Comparison of ENCODE assay signal across 23 cellular contexts in the genomic region with DNA sequence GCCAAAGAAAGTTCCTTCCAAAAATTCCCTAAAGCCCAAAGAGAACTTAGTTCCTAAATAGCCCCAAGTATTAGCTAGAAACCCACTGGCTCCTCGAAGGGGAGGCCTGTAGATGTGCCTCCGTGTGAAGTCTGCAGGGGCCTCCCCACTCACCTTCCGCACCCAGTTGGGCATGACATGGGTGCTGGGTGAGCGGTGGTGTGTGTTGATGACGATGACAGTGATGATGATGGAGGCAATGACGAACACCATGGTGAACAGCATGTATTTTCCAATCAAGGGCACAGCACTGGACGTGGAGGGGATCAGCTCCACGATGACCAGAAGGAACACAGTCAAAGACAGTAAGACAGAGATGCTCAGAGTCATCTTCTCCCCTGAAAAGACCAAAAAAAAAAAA. TPM values are rescaled to one million over a fixed set of nuclear protein-coding genes. Genes with fewer than 3 reads are reported as not detected.
DNase-seq lines count a peak whose midpoint lies in the region; ATAC-seq lines count a peak whose summit lies in the region.
"Had no signal": no experiment of that assay in that cellular context is flagged by ENCODE, and none has a peak within 500 bp of the region (broad histone marks: within the 10 kb centered on the region; RNA-seq: fewer than 3 reads in every experiment).

No MANE protein-coding gene starts in this region.

- H3K36me3 Mint-ChIP-seq in activated T-helper 1 cell treated with anti-CD3 and anti-CD28 coated beads, Interleukin-12 subunit alpha, Interleukin-12 subunit beta, Interleukin-2, Interleukin-4 antibody, amounts not matched to agents 30 ng/mL and 10 ng/mL and 1 ng/mL, durations not matched to agents 14 hours and 24 hours and 36 hours (ENCODE audit: low read depth), result no peaks in the 10 kb centered on the region
- no peaks in the 10 kb centered on the region for H3K36me3 Mint-ChIP-seq in naive thymus-derived CD4-positive, alpha-beta T cell
- H3K36me3 Mint-ChIP-seq: activated naive CD8-positive, alpha-beta T cell treated with anti-CD3 and anti-CD28 coated beads, Interleukin-2, amount 10 ng/mL, durations not matched to agents 7 days and 5 days had no signal

- peaks cover 44% of the 10 kb centered on the region for H3K4me1 Mint-ChIP-seq in activated T-helper 1 cell treated with anti-CD3 and anti-CD28 coated beads, Interleukin-12 subunit alpha, Interleukin-12 subunit beta, Interleukin-2, Interleukin-4 antibody, amounts not matched to agents 30 ng/mL and 10 ng/mL and 1 ng/mL, durations not matched to agents 14 hours and 24 hours and 36 hours (ENCODE audit: low read depth)
- H3K4me1 Mint-ChIP-seq in naive thymus-derived CD4-positive, alpha-beta T cell, result peaks cover 7 to 31% (median 16%) of the 10 kb centered on the region in 7 donors

- no peak overlapping the region for H3K4me3 ChIP-seq in HUES48 (ENCODE audit: low read depth, low read length)
- no peak overlapping the region for H3K4me3 ChIP-seq in naive thymus-derived CD4-positive, alpha-beta T cell (ENCODE audit: low read length)
- H3K4me3 ChIP-seq: lower lobe of right lung had no signal

- no peak for ATAC-seq in naive thymus-derived CD4-positive, alpha-beta T cell
- ATAC-seq in GM19395 (IDR thresholded peaks at IDR 0.05; ENCODE audit: unreplicated experiment) (no peak), left ventricle myocardium superior (no peak)

- DNase-seq in activated CD4-positive, alpha-beta T cell treated with anti-CD3 and anti-CD28 coated beads, Interleukin-2, amount 50 U/mL, for 48 hours, result peak; percentile 7 to 13
- no peak for DNase-seq in activated CD4-positive, alpha-beta T cell treated with anti-CD3 and anti-CD28 coated beads, Interleukin-2, amount 50 U/mL, for 4 hours
- no peak for DNase-seq in activated T-helper 1 cell treated with anti-CD3 and anti-CD28 coated beads, Interleukin-12 subunit alpha, Interleukin-12 subunit beta, Interleukin-2, Interleukin-4 antibody, amounts not matched to agents 30 ng/mL and 10 ng/mL and 1 ng/mL, durations not matched to agents 14 hours and 24 hours and 36 hours (ENCODE audit: low spot score)
- DNase-seq in naive thymus-derived CD4-positive, alpha-beta T cell, result no peak
- DNase-seq in left ventricle myocardium superior, result no peak
- no peak for DNase-seq in NCI-H2171 treated with DMSO at 0.1 percent for 48 hours (lab: John Stamatoyannopoulos, UW)
- DNase-seq: activated CD8-positive, alpha-beta memory T cell treated with anti-CD3 and anti-CD28 coated beads, Interleukin-2, amount 10 ng/mL, durations not matched to agents 7 days and 5 days; activated naive CD8-positive, alpha-beta T cell treated with anti-CD3 and anti-CD28 coated beads, Interleukin-2, amount 10 ng/mL, durations not matched to agents 7 days and 5 days; central memory CD4-positive, alpha-beta T cell; dermis blood vessel endothelial cell; DMS53; GDM1; lower lobe of right lung; NCI-H1092; NCI-H1930; NCI-H2227 treated with DMSO at 0.1 percent for 48 hours; NCI-H82; Right ventricle myocardium superior had no signal

- intact Hi-C loops in activated T-helper 1 cell treated with anti-CD3 and anti-CD28 coated beads, Interleukin-12 subunit alpha, Interleukin-12 subunit beta, Interleukin-2, Interleukin-4 antibody, amounts not matched to agents 30 ng/mL and 10 ng/mL and 1 ng/mL, durations not matched to agents 14 hours and 24 hours and 36 hours (cut with micrococcal nuclease), result loop anchor here (1.0 to 5.0 kb wide), 12 partner anchors 32 to 533 kb away; a partner anchor contains a TSS
- intact Hi-C loops in naive thymus-derived CD4-positive, alpha-beta T cell (cut with micrococcal nuclease), result loop anchor here (1.0 to 5.0 kb wide), 11 partner anchors 29 to 418 kb away; a partner anchor contains a TSS
- intact Hi-C loops in left ventricle myocardium superior (cut with micrococcal nuclease), result no loop called here

- POLR2A ChIA-PET in naive thymus-derived CD4-positive, alpha-beta T cell (lab: Charles Lee), result interaction anchor here (1.2 kb wide), 1 partner anchor 19 kb away, joined by 3 read pairs; no protein-coding TSS in a partner anchor

- peaks cover 9% of the 10 kb centered on the region for H3K4me1 ChIP-seq in HUES48 (ENCODE audit: control insufficient read depth, insufficient read depth, low read length)
- peaks cover 8 to 49% of the 10 kb centered on the region in 2 donors for H3K4me1 ChIP-seq in naive thymus-derived CD4-positive, alpha-beta T cell (ENCODE audit: control insufficient read depth in 2 of 2, insufficient read depth in 2 of 2, low read length in 2 of 2)
- H3K4me1 ChIP-seq: lower lobe of right lung had no signal

- no peaks in the 10 kb centered on the region for H3K9me3 ChIP-seq in HUES48 (ENCODE audit: control insufficient read depth, insufficient read depth, low read length)
- H3K9me3 ChIP-seq in naive thymus-derived CD4-positive, alpha-beta T cell (ENCODE audit: control insufficient read depth in 2 of 3, low read length in 3 of 3), result no peaks in the 10 kb centered on the region
- H3K9me3 ChIP-seq: lower lobe of right lung had no signal

- no peaks in the 10 kb centered on the region for H3K36me3 ChIP-seq in HUES48 (ENCODE audit: control insufficient read depth, insufficient read depth, low read length)
- no peaks in the 10 kb centered on the region for H3K36me3 ChIP-seq in naive thymus-derived CD4-positive, alpha-beta T cell (ENCODE audit: control insufficient read depth in 2 of 3, insufficient read depth in 3 of 3, low read length in 3 of 3)
- H3K36me3 ChIP-seq: lower lobe of right lung had no signal

- no peak overlapping the region for H3K9ac ChIP-seq in HUES48 (ENCODE audit: low read depth, low read length)

- peak overlapping the region; percentile 6 for H3K4me3 Mint-ChIP-seq in activated T-helper 1 cell treated with anti-CD3 and anti-CD28 coated beads, Interleukin-12 subunit alpha, Interleukin-12 subunit beta, Interleukin-2, Interleukin-4 antibody, amounts not matched to agents 30 ng/mL and 10 ng/mL and 1 ng/mL, durations not matched to agents 14 hours and 24 hours and 36 hours
- no peak overlapping the region for H3K4me3 Mint-ChIP-seq in naive thymus-derived CD4-positive, alpha-beta T cell
- H3K4me3 Mint-ChIP-seq: activated CD8-positive, alpha-beta memory T cell treated with anti-CD3 and anti-CD28 coated beads, Interleukin-2, amount 10 ng/mL, durations not matched to agents 7 days and 5 days; activated naive CD8-positive, alpha-beta T cell treated with anti-CD3 and anti-CD28 coated beads, Interleukin-2, amount 10 ng/mL, durations not matched to agents 7 days and 5 days had no signal

- peak overlapping the region; percentile 79 for H3K27ac ChIP-seq in HUES48 (ENCODE audit: low read depth, low read length)
- no peak overlapping the region for H3K27ac ChIP-seq in naive thymus-derived CD4-positive, alpha-beta T cell (ENCODE audit: low read depth, low read length)
- H3K27ac ChIP-seq: lower lobe of right lung had no signal

- H3K27ac Mint-ChIP-seq in activated T-helper 1 cell treated with anti-CD3 and anti-CD28 coated beads, Interleukin-12 subunit alpha, Interleukin-12 subunit beta, Interleukin-2, Interleukin-4 antibody, amounts not matched to agents 30 ng/mL and 10 ng/mL and 1 ng/mL, durations not matched to agents 14 hours and 24 hours and 36 hours, result peak overlapping the region; percentile 2
- peak overlapping the region in 5 of 9 donors; percentile 16 to 59 (median 42) for H3K27ac Mint-ChIP-seq in naive thymus-derived CD4-positive, alpha-beta T cell
- H3K27ac Mint-ChIP-seq: activated naive CD8-positive, alpha-beta T cell treated with anti-CD3 and anti-CD28 coated beads, Interleukin-2, amount 10 ng/mL, durations not matched to agents 7 days and 5 days had no signal

- H3K9me3 Mint-ChIP-seq in activated T-helper 1 cell treated with anti-CD3 and anti-CD28 coated beads, Interleukin-12 subunit alpha, Interleukin-12 subunit beta, Interleukin-2, Interleukin-4 antibody, amounts not matched to agents 30 ng/mL and 10 ng/mL and 1 ng/mL, durations not matched to agents 14 hours and 24 hours and 36 hours, result no peaks in the 10 kb centered on the region
- H3K9me3 Mint-ChIP-seq in naive thymus-derived CD4-positive, alpha-beta T cell, result no peaks in the 10 kb centered on the region
- H3K9me3 Mint-ChIP-seq: activated naive CD8-positive, alpha-beta T cell treated with anti-CD3 and anti-CD28 coated beads, Interleukin-2, amount 10 ng/mL, durations not matched to agents 7 days and 5 days had no signal

- peaks cover 7% of the 10 kb centered on the region for H3K27me3 Mint-ChIP-seq in activated T-helper 1 cell treated with anti-CD3 and anti-CD28 coated beads, Interleukin-12 subunit alpha, Interleukin-12 subunit beta, Interleukin-2, Interleukin-4 antibody, amounts not matched to agents 30 ng/mL and 10 ng/mL and 1 ng/mL, durations not matched to agents 14 hours and 24 hours and 36 hours (ENCODE audit: insufficient read depth)
- H3K27me3 Mint-ChIP-seq in naive thymus-derived CD4-positive, alpha-beta T cell, result peaks cover 0 to 28% (median 0%) of the 10 kb centered on the region in 5 donors

- H3K27me3 ChIP-seq in HUES48 (ENCODE audit: control insufficient read depth, insufficient read depth, low read length), result no peaks in the 10 kb centered on the region
- H3K27me3 ChIP-seq in naive thymus-derived CD4-positive, alpha-beta T cell (ENCODE audit: control insufficient read depth in 2 of 2, insufficient read depth in 2 of 2, low read length in 2 of 2), result no peaks in the 10 kb centered on the region

- CTCF ChIA-PET in naive thymus-derived CD4-positive, alpha-beta T cell (lab: Charles Lee), result interaction anchor here (0.6 to 3.5 kb wide), 21 partner anchors 9 to 256 kb away, joined by 3 to 49 read pairs (median 5); no protein-coding TSS in a partner anchor

RNA-seq across cellular contexts. Expression of a gene that starts 14.5 kb away (rescaled TPM):
- not detected in 2 replicates for total RNA-seq in activated T-helper 1 cell treated with anti-CD3 and anti-CD28 coated beads, Interleukin-12 subunit alpha, Interleukin-12 subunit beta, Interleukin-2, Interleukin-4 antibody, amounts not matched to agents 30 ng/mL and 10 ng/mL and 1 ng/mL, durations not matched to agents 14 hours and 24 hours and 36 hours
- not detected for total RNA-seq in naive thymus-derived CD4-positive, alpha-beta T cell
- polyA plus RNA-seq in naive thymus-derived CD4-positive, alpha-beta T cell, result not detected
- not detected for total RNA-seq in left ventricle myocardium superior
- total RNA-seq: A172; activated CD8-positive, alpha-beta memory T cell treated with anti-CD3 and anti-CD28 coated beads, Interleukin-2, amount 10 ng/mL, durations not matched to agents 7 days and 5 days; activated naive CD8-positive, alpha-beta T cell treated with anti-CD3 and anti-CD28 coated beads, Interleukin-2, amount 10 ng/mL, durations not matched to agents 7 days and 5 days; kidney epithelial cell; lower lobe of right lung; OCI-LY7; Right ventricle myocardium superior had no signal

Comparison
In these comparisons a context has a peak if more than half of its experiments do, and no peak if none do; other contexts are left out.
1. DNase-seq: peak in activated CD4-positive, alpha-beta T cell treated with anti-CD3 and anti-CD28 coated beads, Interleukin-2, amount 50 U/mL, for 48 hours (2 of 2); none in activated CD4-positive, alpha-beta T cell treated with anti-CD3 and anti-CD28 coated beads, Interleukin-2, amount 50 U/mL, for 4 hours (0 of 2), activated T-helper 1 cell treated with anti-CD3 and anti-CD28 coated beads, Interleukin-12 subunit alpha, Interleukin-12 subunit beta, Interleukin-2, Interleukin-4 antibody, amounts not matched to agents 30 ng/mL and 10 ng/mL and 1 ng/mL, durations not matched to agents 14 hours and 24 hours and 36 hours (single experiment), naive thymus-derived CD4-positive, alpha-beta T cell (0 of 9), left ventricle myocardium superior (single experiment) and NCI-H2171 treated with DMSO at 0.1 percent for 48 hours (single experiment).